12 cellular contexts compared by ENCODE assay signal in genomic region chr15:74396146-74396438, GRCh38. TPM values are rescaled to one million over a fixed set of nuclear protein-coding genes. Genes with fewer than 3 reads are reported as not detected.
A peak's percentile ranks its signal among the peaks of the same experiment; 100 is the strongest.
DNase-seq lines count a peak whose midpoint lies in the region; ATAC-seq and TF ChIP-seq lines count a peak whose summit lies in the region.
"Had no signal": no experiment of that assay in that cellular context is flagged by ENCODE, and none has a peak within 500 bp of the region (broad histone marks: within the 10 kb centered on the region; RNA-seq: fewer than 3 reads in every experiment).

No MANE protein-coding gene starts in this region.

- peak overlapping the region; percentile 88 for H3K9ac ChIP-seq in OCI-LY3 (ENCODE audit: low read length)

- CTCF ChIA-PET in AG04450 (lab: Charles Lee): interaction anchor here (2.1 kb wide), 1 partner anchor 14 kb away, joined by 5 read pairs; no protein-coding TSS in a partner anchor

- H3K36me3 Mint-ChIP-seq in T-helper 2 cell treated with Interferon-gamma antibody and Interleukin-4, amounts not matched to agents 5 μg/mL and 100 μg/mL, for 36 hours (ENCODE audit: low read depth): no peaks in the 10 kb centered on the region
- H3K36me3 Mint-ChIP-seq: naive thymus-derived CD4-positive, alpha-beta T cell had no signal

- no peak for TF ChIP-seq CTCF in AG04450 (IDR thresholded peaks at IDR 0.05; ENCODE audit: low read depth, low read length)
- no peak for TF ChIP-seq CTCF in OCI-LY3 (IDR thresholded peaks at IDR 0.05; ENCODE audit: low read depth, low read length)

- H3K4me1 Mint-ChIP-seq in T-helper 2 cell treated with Interferon-gamma antibody and Interleukin-4, amounts not matched to agents 5 μg/mL and 100 μg/mL, for 36 hours (ENCODE audit: low read depth): peaks cover 49% of the 10 kb centered on the region

- H3K27me3 ChIP-seq in AG04450 (ENCODE audit: control insufficient read depth, insufficient read depth, low read length): no peaks in the 10 kb centered on the region
- no peaks in the 10 kb centered on the region for H3K27me3 ChIP-seq in OCI-LY3 (ENCODE audit: low read depth, low read length)
- H3K27me3 ChIP-seq: colonic mucosa had no signal

- DNase-seq in AG04450 (ENCODE audit: low read depth, low spot score) (no peak), epithelial cell of prostate (ENCODE audit: low read depth, low spot score) (no peak), cerebellar nuclear complex (lab: John Stamatoyannopoulos, UW) (no peak), NCI-H1436 (lab: John Stamatoyannopoulos, UW) (no peak), NCI-H1105 (lab: John Stamatoyannopoulos, UW) (no peak)
- no peak for DNase-seq in T-helper 2 cell treated with Interferon-gamma antibody and Interleukin-4, amounts not matched to agents 5 μg/mL and 100 μg/mL, for 36 hours (ENCODE audit: low spot score)
- DNase-seq: colonic mucosa, NCI-H2171 treated with DMSO at 0.1 percent for 48 hours had no signal

- H3K9me3 Mint-ChIP-seq in T-helper 2 cell treated with Interferon-gamma antibody and Interleukin-4, amounts not matched to agents 5 μg/mL and 100 μg/mL, for 36 hours: no peaks in the 10 kb centered on the region
- H3K9me3 Mint-ChIP-seq: naive thymus-derived CD4-positive, alpha-beta T cell had no signal

- peaks cover 5% of the 10 kb centered on the region for H3K36me3 ChIP-seq in OCI-LY3 (replicated peaks; ENCODE audit: low read depth, low read length)
- H3K36me3 ChIP-seq: colonic mucosa had no signal

- H3K4me3 ChIP-seq in AG04450 (ENCODE audit: low read depth, low read length): no peak overlapping the region
- peak overlapping the region; percentile 40 for H3K4me3 ChIP-seq in OCI-LY3 (ENCODE audit: low read length)
- H3K4me3 ChIP-seq: colonic mucosa had no signal

- no peak overlapping the region for H3K27ac Mint-ChIP-seq in T-helper 2 cell treated with Interferon-gamma antibody and Interleukin-4, amounts not matched to agents 5 μg/mL and 100 μg/mL, for 36 hours

- peaks cover 33% of the 10 kb centered on the region for H3K79me2 ChIP-seq in OCI-LY3 (ENCODE audit: low read length)

- H3K4me3 Mint-ChIP-seq in T-helper 2 cell treated with Interferon-gamma antibody and Interleukin-4, amounts not matched to agents 5 μg/mL and 100 μg/mL, for 36 hours: no peak overlapping the region

- peak; percentile 8 for ATAC-seq in GM19023 (IDR thresholded peaks at IDR 0.05; ENCODE audit: unreplicated experiment)

- peak overlapping the region; percentile 61 for H3K27ac ChIP-seq in AG04450 (ENCODE audit: low read depth, low read length)
- peak overlapping the region; percentile 95 for H3K27ac ChIP-seq in OCI-LY3 (ENCODE audit: low read length)
- peak overlapping the region; percentile 96 for H3K27ac ChIP-seq in epithelial cell of prostate
- H3K27ac ChIP-seq: C4-2B, colonic mucosa had no signal

- peak overlapping the region; percentile 75 for H3K4me2 ChIP-seq in OCI-LY3 (ENCODE audit: low read length)

- H3K27me3 Mint-ChIP-seq in T-helper 2 cell treated with Interferon-gamma antibody and Interleukin-4, amounts not matched to agents 5 μg/mL and 100 μg/mL, for 36 hours (ENCODE audit: low read depth): no peaks in the 10 kb centered on the region
- H3K27me3 Mint-ChIP-seq: naive thymus-derived CD4-positive, alpha-beta T cell had no signal

- H3K9me3 ChIP-seq in AG04450 (ENCODE audit: control insufficient read depth, insufficient read depth, low read length) (no peaks in the 10 kb centered on the region), OCI-LY3 (ENCODE audit: insufficient read depth, low read length) (no peaks in the 10 kb centered on the region)
- H3K9me3 ChIP-seq: colonic mucosa had no signal

- peaks cover 99% of the 10 kb centered on the region for H3K4me1 ChIP-seq in OCI-LY3 (ENCODE audit: low read length)
- H3K4me1 ChIP-seq: colonic mucosa had no signal

- POLR2A ChIA-PET in AG04450 (lab: Yijun Ruan, JAX): no interaction called here

- H2AFZ ChIP-seq in OCI-LY3 (ENCODE audit: low read depth, low read length): no peak overlapping the region

- H4K20me1 ChIP-seq in OCI-LY3 (ENCODE audit: insufficient read depth, low read length): no peaks in the 10 kb centered on the region

RNA-seq across cellular contexts. Expression of gene CYP11A1, which starts 28.6 kb away (rescaled TPM):
- 0.09 and 0.14 TPM in 2 replicates for polyA plus RNA-seq in AG04450 (2011; rRNA removed)
- 0.23 and 0.35 TPM in 2 replicates for polyA minus RNA-seq in AG04450 (2011; rRNA and poly(A)+ RNA removed)
- polyA plus RNA-seq: naive thymus-derived CD4-positive, alpha-beta T cell had no signal

RNA-seq across cellular contexts. Expression of gene SEMA7A, which starts 37.7 kb away (rescaled TPM):
- polyA plus RNA-seq in AG04450 (2011; rRNA removed): 7.5 and 11.4 TPM in 2 replicates
- 12.9 and 16.0 TPM in 2 replicates for polyA minus RNA-seq in AG04450 (2011; rRNA and poly(A)+ RNA removed)
- polyA plus RNA-seq: naive thymus-derived CD4-positive, alpha-beta T cell had no signal
